Comparison of ENCODE assay signal across 8 cellular contexts in genomic region chr1:235504122-235504493, GRCh38. TPM values are rescaled to one million over a fixed set of nuclear protein-coding genes. Genes with fewer than 3 reads are reported as not detected.
A peak's percentile ranks its signal among the peaks of the same experiment; 100 is the strongest.
DNase-seq lines count a peak whose midpoint lies in the region; ATAC-seq and TF ChIP-seq lines count a peak whose summit lies in the region.

TSS of gene B3GALNT2 (minus strand) at chr1:235504452. CDS start at chr1:235504252, 200 bp downstream.

- H3K9me3 ChIP-seq in smooth muscle cell (replicated peaks; ENCODE audit: low read depth) = no peaks in the 10 kb centered on the region

- ATAC-seq in GM19351 (IDR thresholded peaks at IDR 0.05; ENCODE audit: unreplicated experiment) = peak; percentile 37
- peak; percentile 49 for ATAC-seq in HG03439 (IDR thresholded peaks at IDR 0.05; ENCODE audit: unreplicated experiment)
- ATAC-seq in activated naive CD8-positive, alpha-beta T cell treated with anti-CD3 and anti-CD28 coated beads, Interleukin-2, amount 50 U/mL, for 24 hours = peak; percentile 68

- peak within 1 kb of the TSS; percentile 75 for H3K9ac ChIP-seq in smooth muscle cell (ENCODE audit: low read depth)

- no peaks in the 10 kb centered on the region for H3K27me3 ChIP-seq in BJ (ENCODE audit: control insufficient read depth, insufficient read depth, low read length)
- no peaks in the 10 kb centered on the region for H3K27me3 ChIP-seq in smooth muscle cell (ENCODE audit: low read depth)

- no peaks in the 10 kb centered on the region for H3K36me3 Mint-ChIP-seq in activated naive CD8-positive, alpha-beta T cell treated with anti-CD3 and anti-CD28 coated beads, Interleukin-2, amount 50 U/mL, for 24 hours (ENCODE audit: low read depth)

- TF ChIP-seq CTCF in BJ (IDR thresholded peaks at IDR 0.05; ENCODE audit: insufficient read depth, low read depth, low read length) (no peak), smooth muscle cell (IDR thresholded peaks at IDR 0.05; ENCODE audit: borderline replicate concordance, insufficient read depth, poor library complexity, severe bottlenecking) (no peak)

- H3K4me3 ChIP-seq in BJ (ENCODE audit: low read depth, low read length) = peak within 1 kb of the TSS; percentile 87
- peak within 1 kb of the TSS; percentile 91 for H3K4me3 ChIP-seq in iPS-11a (ENCODE audit: low read depth, low read length)
- H3K4me3 ChIP-seq in smooth muscle cell = peak within 1 kb of the TSS; percentile 91

- H3K4me3 Mint-ChIP-seq in activated naive CD8-positive, alpha-beta T cell treated with anti-CD3 and anti-CD28 coated beads, Interleukin-2, amount 50 U/mL, for 24 hours = peak within 1 kb of the TSS; percentile 99

- no peak for DNase-seq in BJ (ENCODE audit: low read depth)
- no peak for DNase-seq in activated naive CD8-positive, alpha-beta T cell treated with anti-CD3 and anti-CD28 coated beads, Interleukin-2, amount 50 U/mL, for 24 hours
- DNase-seq in smooth muscle cell (lab: John Stamatoyannopoulos, UW; ENCODE audit: unreplicated experiment) = no peak
- DNase-seq in ACHN = no peak
- DNase-seq in NCI-H1048 (lab: John Stamatoyannopoulos, UW) = no peak

- peak within 1 kb of the TSS; percentile 84 for H3K4me2 ChIP-seq in smooth muscle cell

- POLR2A ChIA-PET in BJ (lab: Charles Lee) = interaction anchor here (1.0 to 1.4 kb wide), 2 partner anchors 130 to 309 kb away, joined by 3 to 4 read pairs; no protein-coding TSS in a partner anchor

- CTCF ChIA-PET in BJ (lab: Yijun Ruan, JAX) = interaction anchor here (0.6 to 3.6 kb wide), 22 partner anchors 9 to 468 kb away, joined by 3 to 25 read pairs (median 4); partner anchors contain the start of gene LYST

- H3K27me3 Mint-ChIP-seq in activated naive CD8-positive, alpha-beta T cell treated with anti-CD3 and anti-CD28 coated beads, Interleukin-2, amount 50 U/mL, for 24 hours = no peaks in the 10 kb centered on the region

- 2% methylated on average over 11 of the region's 48 CpGs for WGBS in smooth muscle cell (ENCODE audit: low lambda C conversion rate)

- H3K4me1 Mint-ChIP-seq in activated naive CD8-positive, alpha-beta T cell treated with anti-CD3 and anti-CD28 coated beads, Interleukin-2, amount 50 U/mL, for 24 hours = peaks cover 42% of the 10 kb centered on the region

- peaks cover 34% of the 10 kb centered on the region for H4K20me1 ChIP-seq in smooth muscle cell (ENCODE audit: low read depth)

- peaks cover 41% of the 10 kb centered on the region for H3K79me2 ChIP-seq in smooth muscle cell (ENCODE audit: low read depth)

- H3F3A ChIP-seq in smooth muscle cell (ENCODE audit: low read depth) = peaks cover 13% of the 10 kb centered on the region

- H3K36me3 ChIP-seq in BJ (ENCODE audit: control insufficient read depth, insufficient read depth, low read length) = no peaks in the 10 kb centered on the region
- H3K36me3 ChIP-seq in smooth muscle cell (ENCODE audit: low read depth) = no peaks in the 10 kb centered on the region

- H3K27ac ChIP-seq in smooth muscle cell (ENCODE audit: low read depth) = peak within 1 kb of the TSS; percentile 91

- in situ Hi-C loops in ACHN (cut with HindIII; ENCODE audit: low pct_ligation_motif_present, low pct_unique_long_range_greater_than_20kb, low sequenced_read_pairs) = no loop called here

- peak within 1 kb of the TSS; percentile 60 for H2AFZ ChIP-seq in smooth muscle cell (ENCODE audit: low read depth)

- H3K27ac Mint-ChIP-seq in activated naive CD8-positive, alpha-beta T cell treated with anti-CD3 and anti-CD28 coated beads, Interleukin-2, amount 50 U/mL, for 24 hours = peak within 1 kb of the TSS; percentile 100

- no peaks in the 10 kb centered on the region for H3K9me3 Mint-ChIP-seq in activated naive CD8-positive, alpha-beta T cell treated with anti-CD3 and anti-CD28 coated beads, Interleukin-2, amount 50 U/mL, for 24 hours

- peaks cover 8% of the 10 kb centered on the region for H3K4me1 ChIP-seq in smooth muscle cell (ENCODE audit: low read depth)

RNA-seq across cellular contexts. Expression of gene B3GALNT2, which starts in this region (rescaled TPM):
- polyA plus RNA-seq in BJ (2011; rRNA removed) (17.4 and 25.9 TPM in 2 replicates), smooth muscle cell (8.2 and 12.5 TPM in 2 replicates)
- polyA minus RNA-seq in BJ (2011; rRNA and poly(A)+ RNA removed) = 23.6 and 27.3 TPM in 2 replicates
- 22.7 and 28.1 TPM in 2 replicates for total RNA-seq in smooth muscle cell
